Comparison of ENCODE assay signal across 7 cellular contexts in the genomic region with DNA sequence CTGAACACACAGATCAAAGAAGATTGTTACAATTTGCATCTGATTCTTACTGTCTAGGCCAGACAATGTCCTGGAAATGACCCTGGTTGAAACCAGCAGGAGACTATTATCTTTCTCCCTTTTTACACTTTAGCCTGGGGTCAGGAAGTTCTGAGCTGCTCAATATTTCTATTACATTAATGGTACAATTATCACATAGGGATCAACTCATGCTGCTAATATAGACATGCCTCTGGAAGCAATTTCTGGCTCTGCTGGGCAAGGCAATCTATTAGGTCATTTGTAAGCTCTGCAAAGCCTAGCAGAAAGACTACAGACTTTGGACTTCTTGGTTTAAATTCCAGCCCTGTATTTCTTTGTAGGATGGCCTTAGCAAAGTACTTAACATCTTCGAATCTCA.
"Had no signal": no experiment of that assay in that cellular context is flagged by ENCODE, and none has a peak within 500 bp of the region (broad histone marks: within the 10 kb centered on the region; RNA-seq: fewer than 3 reads in every experiment).

No MANE protein-coding gene starts in this region.

- H3K4me3 ChIP-seq: HAP-1, K562 had no signal

- DNase-seq: GOT3, H7, HFFc6, IMR-90 had no signal

- H3K27ac Mint-ChIP-seq: HFFc6 had no signal

- H3K4me3 Mint-ChIP-seq: HFFc6 had no signal

- H3K36me3 ChIP-seq: HAP-1 had no signal

- H3K9me3 ChIP-seq: HAP-1 had no signal

- ATAC-seq: HCT116, K562 had no signal

- H3K4me1 ChIP-seq: HAP-1 had no signal
